20 cellular contexts compared by ENCODE assay signal in the genomic region with DNA sequence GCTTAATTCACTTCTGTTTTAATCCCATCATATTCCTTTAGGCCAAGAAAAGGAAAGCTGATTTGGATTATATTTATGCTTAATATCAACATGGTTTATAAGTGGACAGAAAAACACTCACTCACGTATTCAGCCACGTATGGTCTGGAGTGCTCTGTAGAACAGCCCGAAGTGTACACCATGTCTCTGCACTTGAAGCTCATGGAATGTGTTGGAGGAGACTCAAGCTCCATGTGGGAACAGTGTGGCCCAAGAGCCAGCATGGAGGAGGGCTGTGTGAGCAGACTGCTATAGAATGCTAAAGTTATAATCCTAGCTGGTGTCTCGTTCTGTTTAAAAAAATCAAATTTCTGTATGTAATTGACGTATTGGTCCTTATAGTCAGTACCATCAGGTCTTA.
"Had no signal": no experiment of that assay in that cellular context is flagged by ENCODE, and none has a peak within 500 bp of the region (broad histone marks: within the 10 kb centered on the region; RNA-seq: fewer than 3 reads in every experiment).

No MANE protein-coding gene starts in this region.

- H3K4me1 ChIP-seq: colonic mucosa, pancreas, right lobe of liver, suprapubic skin had no signal

- H3K4me3 ChIP-seq: colonic mucosa, pancreas, right lobe of liver, suprapubic skin, thyroid gland had no signal

- H3K27ac Mint-ChIP-seq: endodermal cell; naive B cell; nephron; progenitor cell of endocrine pancreas; stimulated activated effector memory CD8-positive, alpha-beta T cell treated with anti-CD3 and anti-CD28 coated beads, Interleukin-12 subunit alpha, Interleukin-12 subunit beta, amount 100 ng/mL, for 72 hours had no signal

- H3K27me3 Mint-ChIP-seq: progenitor cell of endocrine pancreas had no signal

- H3K4me1 Mint-ChIP-seq: endodermal cell; naive B cell; nephron; stimulated activated effector memory CD8-positive, alpha-beta T cell treated with anti-CD3 and anti-CD28 coated beads, Interleukin-12 subunit alpha, Interleukin-12 subunit beta, amount 100 ng/mL, for 72 hours had no signal

- H3K27me3 ChIP-seq: colonic mucosa, pancreas, right lobe of liver, suprapubic skin, thyroid gland had no signal

- H3K4me3 Mint-ChIP-seq: endodermal cell; naive B cell; nephron; stimulated activated effector memory CD8-positive, alpha-beta T cell treated with anti-CD3 and anti-CD28 coated beads, Interleukin-12 subunit alpha, Interleukin-12 subunit beta, amount 100 ng/mL, for 72 hours had no signal

- H3K27ac ChIP-seq: colonic mucosa, pancreas, right lobe of liver, suprapubic skin, thyroid gland had no signal

- DNase-seq: colonic mucosa; effector CD4-positive, alpha-beta T cell; endodermal cell; foreskin melanocyte; head of caudate nucleus; hypothalamus; kidney glomerular epithelial cell; mesendoderm; naive B cell; occipital lobe; pancreas; right lobe of liver; stimulated activated CD4-positive, alpha-beta T cell treated with anti-CD3 and anti-CD28 coated beads, Interleukin-4, amount 100 ng/mL, for 1 hour; stimulated activated CD8-positive, alpha-beta memory T cell treated with anti-CD3 and anti-CD28 coated beads, Interleukin-4, amount 100 ng/mL, for 48 hours; stimulated activated naive CD8-positive, alpha-beta T cell treated with anti-CD3 and anti-CD28 coated beads, Interleukin-15, Interleukin-2, amounts not matched to agents 100 U/mL and 50 U/mL, for 24 hours had no signal

- H3K36me3 ChIP-seq: right lobe of liver had no signal

- H3K9me3 Mint-ChIP-seq: endodermal cell; naive B cell; nephron; stimulated activated effector memory CD8-positive, alpha-beta T cell treated with anti-CD3 and anti-CD28 coated beads, Interleukin-12 subunit alpha, Interleukin-12 subunit beta, amount 100 ng/mL, for 72 hours had no signal

- ATAC-seq: right lobe of liver; stimulated activated effector memory CD8-positive, alpha-beta T cell treated with anti-CD3 and anti-CD28 coated beads, Interleukin-12 subunit alpha, Interleukin-12 subunit beta, amount 100 ng/mL, for 72 hours; stimulated activated naive CD8-positive, alpha-beta T cell treated with anti-CD3 and anti-CD28 coated beads, Interleukin-15, Interleukin-2, amounts not matched to agents 100 U/mL and 50 U/mL, for 24 hours had no signal

- H3K9me3 ChIP-seq: colonic mucosa, pancreas, right lobe of liver, suprapubic skin, thyroid gland had no signal
